ENCODE assay signal across 8 cellular contexts in genomic region chr20:2872304-2873009, GRCh38. TPM values are rescaled to one million over a fixed set of nuclear protein-coding genes. Genes with fewer than 3 reads are reported as not detected.
DNase-seq lines count a peak whose midpoint lies in the region; ATAC-seq lines count a peak whose summit lies in the region.

No MANE protein-coding gene starts in this region.

- H3K27me3 ChIP-seq in adipocyte (replicated peaks; ENCODE audit: control insufficient read depth, insufficient read depth, low read length) (no peaks in the 10 kb centered on the region), right cardiac atrium (ENCODE audit: control insufficient read depth, insufficient read depth) (no peaks in the 10 kb centered on the region), rectal smooth muscle tissue (ENCODE audit: control insufficient read depth, insufficient read depth, low read length) (peaks cover 13% of the 10 kb centered on the region)

- H3K9me3 ChIP-seq in adipocyte (ENCODE audit: control insufficient read depth, low read length) (no peaks in the 10 kb centered on the region), right cardiac atrium (ENCODE audit: control insufficient read depth, low read length) (no peaks in the 10 kb centered on the region)

- no peaks in the 10 kb centered on the region for H3K36me3 Mint-ChIP-seq in IgD-negative memory B cell

- H3K36me3 ChIP-seq in adipocyte (ENCODE audit: control insufficient read depth, insufficient read depth, low read length, severe bottlenecking), result no peaks in the 10 kb centered on the region
- H3K36me3 ChIP-seq in rectal smooth muscle tissue (ENCODE audit: control insufficient read depth, insufficient read depth, low read length), result no peaks in the 10 kb centered on the region

- H3K9ac ChIP-seq in adipocyte (ENCODE audit: low read length) (peak overlapping the region; percentile 91), rectal smooth muscle tissue (ENCODE audit: low read length) (peak overlapping the region; percentile 70)

- WGBS in right cardiac atrium, result under 1% methylated on average over 62 of the region's 62 CpGs

- peak; percentile 37 for ATAC-seq in GM19043 (IDR thresholded peaks at IDR 0.05; ENCODE audit: low read depth, unreplicated experiment)
- ATAC-seq in right cardiac atrium, result peak; percentile 47 to 49

- H3K9me3 Mint-ChIP-seq in IgD-negative memory B cell, result no peaks in the 10 kb centered on the region

- intact Hi-C loops in right cardiac atrium (cut with DNase I), result loop anchor here in 1 of 4 donors (10.0 kb wide), 1 partner anchor 122 kb away; no protein-coding TSS in a partner anchor

- H3K4me3 Mint-ChIP-seq in IgD-negative memory B cell, result peak overlapping the region; percentile 89 to 97 (median 94)

- DNase-seq in AG20443 (ENCODE audit: low spot score), result peak; percentile 56
- peak; percentile 24 to 66 for DNase-seq in SW 1271 (lab: John Stamatoyannopoulos, UW)
- peak; percentile 76 for DNase-seq in adipocyte (ENCODE audit: low read depth)
- DNase-seq in right cardiac atrium, result peak; percentile 66 to 84 (median 82)
- DNase-seq in GDM1 (lab: John Stamatoyannopoulos, UW), result no peak

- peak overlapping the region; percentile 96 for H3K4me3 ChIP-seq in adipocyte (ENCODE audit: low read length)
- peak overlapping the region; percentile 90 for H3K4me3 ChIP-seq in right cardiac atrium (ENCODE audit: low read length)
- H3K4me3 ChIP-seq in rectal smooth muscle tissue (ENCODE audit: low read length), result peak overlapping the region; percentile 88

- H3K4me1 Mint-ChIP-seq in IgD-negative memory B cell, result peaks cover 14 to 32% (median 30%) of the 10 kb centered on the region in 3 donors

- peak overlapping the region; percentile 82 to 97 (median 92) for H3K27ac Mint-ChIP-seq in IgD-negative memory B cell

- H3K27me3 Mint-ChIP-seq in IgD-negative memory B cell, result peaks cover 8% of the 10 kb centered on the region

- H3K27ac ChIP-seq in right cardiac atrium (ENCODE audit: low read length) (no peak overlapping the region), rectal smooth muscle tissue (ENCODE audit: low read depth, low read length) (no peak overlapping the region)

- H3K4me1 ChIP-seq in adipocyte (ENCODE audit: control insufficient read depth, insufficient read depth, low read length) (peaks cover 60% of the 10 kb centered on the region), right cardiac atrium (ENCODE audit: control insufficient read depth, insufficient read depth, low read length) (peaks cover 3% of the 10 kb centered on the region), rectal smooth muscle tissue (ENCODE audit: control insufficient read depth, insufficient read depth, low read length) (peaks cover 5% of the 10 kb centered on the region)

RNA-seq across cellular contexts. Expression of gene PTPRA, which starts 0.8 kb away (rescaled TPM):
- 22.1 TPM for polyA plus RNA-seq in IgD-negative memory B cell
- total RNA-seq in right cardiac atrium, result 10 to 100 TPM; 32.6 to 37.5 (median 35.7) TPM
- polyA plus RNA-seq in right cardiac atrium, result 11.8 TPM

RNA-seq across cellular contexts. Expression of gene VPS16, which starts 31.9 kb away (rescaled TPM):
- polyA plus RNA-seq in IgD-negative memory B cell, result 22.4 TPM
- total RNA-seq in right cardiac atrium, result 10 to 100 TPM; 19.1 to 24.2 (median 20.9) TPM
- 16.8 TPM for polyA plus RNA-seq in right cardiac atrium

RNA-seq across cellular contexts. Expression of gene PCED1A, which starts 32.0 kb away (rescaled TPM):
- polyA plus RNA-seq in IgD-negative memory B cell, result 18.2 TPM
- total RNA-seq in right cardiac atrium, result 10 to 100 TPM; 13.7 to 17.9 (median 17.2) TPM
- polyA plus RNA-seq in right cardiac atrium, result 13.9 TPM

RNA-seq across cellular contexts. Expression of gene TMEM239, which starts 56.3 kb away (rescaled TPM):
- polyA plus RNA-seq in IgD-negative memory B cell, result not detected
- total RNA-seq in right cardiac atrium, result not detected
- polyA plus RNA-seq in right cardiac atrium, result not detected

RNA-seq across cellular contexts. Expression of gene C20orf141, which starts 57.7 kb away (rescaled TPM):
- polyA plus RNA-seq in IgD-negative memory B cell (not detected), right cardiac atrium (not detected)
- total RNA-seq in right cardiac atrium, result not detected
